In the genomic region with DNA sequence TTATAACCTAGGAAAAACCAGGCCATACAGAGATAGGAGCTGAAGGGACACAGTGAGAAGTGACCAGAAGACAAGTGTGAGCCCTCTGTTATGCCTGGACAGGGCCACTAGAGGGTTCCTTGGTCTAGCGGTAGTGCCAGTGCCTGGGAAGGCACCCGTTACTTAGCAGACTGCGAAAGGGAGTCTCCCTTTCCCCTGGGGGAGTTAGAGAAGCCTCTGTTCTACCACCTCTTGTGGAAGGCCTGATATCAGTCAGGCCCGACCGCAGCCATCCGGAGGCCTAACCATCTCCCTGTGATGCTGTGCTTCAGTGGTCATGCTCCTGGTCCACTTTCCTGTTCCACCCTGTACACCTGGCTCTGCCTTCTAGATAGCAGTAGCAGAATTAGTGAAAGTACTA, we compare ENCODE assay signal across 10 cellular contexts. TPM values are rescaled to one million over a fixed set of nuclear protein-coding genes. Genes with fewer than 3 reads are reported as not detected.
DNase-seq lines count a peak whose midpoint lies in the region; ATAC-seq and TF ChIP-seq lines count a peak whose summit lies in the region.
"Not testable (repeated sequence)": the region's sequence is repeated elsewhere in the genome, so short reads cannot be mapped to it uniquely, and the experiment has no call there.
"Had no signal": no experiment of that assay in that cellular context is flagged by ENCODE, and none has a peak within 500 bp of the region (broad histone marks: within the 10 kb centered on the region; RNA-seq: fewer than 3 reads in every experiment).

No MANE protein-coding gene starts in this region.

- not testable (repeated sequence) for TF ChIP-seq EP300 in Ishikawa (IDR thresholded peaks at IDR 0.05; ENCODE audit: borderline replicate concordance)

- H3K27ac Mint-ChIP-seq in CD14-positive monocyte = not testable (repeated sequence)

- not testable (repeated sequence) for H3K36me3 Mint-ChIP-seq in CD14-positive monocyte

- TF ChIP-seq RAD21 in Ishikawa (IDR thresholded peaks at IDR 0.05; ENCODE audit: low read depth) = 0 out of 2 replicates have a peak, but pooled peaks have one; percentile 9

- not testable (repeated sequence) for H3K4me3 Mint-ChIP-seq in CD14-positive monocyte

- H3K27me3 Mint-ChIP-seq in CD14-positive monocyte (ENCODE audit: low read depth in 3 of 3) = not testable (repeated sequence)

- peak; percentile 28 for TF ChIP-seq CTCF in CD14-positive monocyte (IDR thresholded peaks at IDR 0.05)
- TF ChIP-seq CTCF in astrocyte of the cerebellum (IDR thresholded peaks at IDR 0.05; ENCODE audit: low read depth, low read length, missing control alignments) = peak; percentile 39

- in situ Hi-C loops in astrocyte of the cerebellum (cut with HindIII; ENCODE audit: low sequenced_read_pairs) = not testable (repeated sequence)

- not testable (repeated sequence) for H3K9me3 Mint-ChIP-seq in CD14-positive monocyte

- DNase-seq in CD14-positive monocyte (ENCODE audit: low spot score); astrocyte of the cerebellum (ENCODE audit: low read depth): not testable (repeated sequence)
- DNase-seq in RPMI8226 (peak; percentile 20), fibroblast of peridontal ligament (ENCODE audit: extremely low read depth) (peak; percentile 5), left lobe of liver (ENCODE audit: low spot score) (peak; percentile 43)
- peak; percentile 4 for DNase-seq in stimulated activated CD4-positive, alpha-beta T cell treated with anti-CD3 and anti-CD28 coated beads, Interleukin-4, amount 100 ng/mL, for 24 hours

- intact Hi-C loops in CD14-positive monocyte (cut with micrococcal nuclease) = not testable (repeated sequence)

- ATAC-seq in GM19452 (IDR thresholded peaks at IDR 0.05; ENCODE audit: unreplicated experiment) = peak; percentile 51
- ATAC-seq in left lobe of liver = not testable (repeated sequence)

- H3K4me1 Mint-ChIP-seq in CD14-positive monocyte = not testable (repeated sequence)

- not testable (repeated sequence) for H3K4me3 ChIP-seq in astrocyte of the cerebellum (ENCODE audit: low read depth, low read length)

RNA-seq across cellular contexts. Expression of a gene that starts 14.3 kb away (rescaled TPM):
- polyA plus RNA-seq in CD14-positive monocyte = 10 to 100 TPM; 22.4 to 25.6 TPM
- 10.9 TPM for total RNA-seq in left lobe of liver

RNA-seq across cellular contexts. Expression of a gene that starts 32.2 kb away (rescaled TPM):
- polyA plus RNA-seq in CD14-positive monocyte = not detected
- 1.1 TPM for total RNA-seq in left lobe of liver

RNA-seq across cellular contexts. Expression of a gene that starts 34.1 kb away (rescaled TPM):
- 10 to 100 TPM; 36.9 to 56.1 TPM for polyA plus RNA-seq in CD14-positive monocyte
- total RNA-seq in left lobe of liver = 28.2 TPM

RNA-seq across cellular contexts. Expression of a gene that starts 43.9 kb away (rescaled TPM):
- under 1 TPM; 0.30 to 0.54 TPM for polyA plus RNA-seq in CD14-positive monocyte
- total RNA-seq in left lobe of liver = 0.93 TPM
- total RNA-seq: CD4-positive, CD25-positive, alpha-beta regulatory T cell had no signal
- polyA plus RNA-seq: CD4-positive, CD25-positive, alpha-beta regulatory T cell had no signal

RNA-seq across cellular contexts. Expression of a gene that starts 54.1 kb away (rescaled TPM):
- polyA plus RNA-seq in CD14-positive monocyte = not detected
- not detected for total RNA-seq in left lobe of liver
- total RNA-seq: activated CD4-positive, alpha-beta T cell treated with anti-CD3 and anti-CD28 coated beads, Interleukin-2, amount 10 ng/mL, durations not matched to agents 24 days and 14 days; CD4-positive, CD25-positive, alpha-beta regulatory T cell had no signal
- polyA plus RNA-seq: CD4-positive, CD25-positive, alpha-beta regulatory T cell had no signal
